22 cellular contexts compared by ENCODE assay signal in genomic region chrX:96438803-96439202, GRCh38.
"Had no signal": no experiment of that assay in that cellular context is flagged by ENCODE, and none has a peak within 500 bp of the region (broad histone marks: within the 10 kb centered on the region; RNA-seq: fewer than 3 reads in every experiment).

No MANE protein-coding gene starts in this region.

- H3K4me1 ChIP-seq: breast epithelium, sigmoid colon, spleen had no signal

- H3K27me3 ChIP-seq: gastroesophageal sphincter, sigmoid colon, spleen, tibial artery had no signal

- H3K9me3 ChIP-seq: breast epithelium, gastroesophageal sphincter, sigmoid colon, spleen, tibial artery had no signal

- ATAC-seq: activated CD4-positive, alpha-beta T cell treated with anti-CD3 and anti-CD28 coated beads for 36 hours; gastroesophageal sphincter; left ventricle myocardium superior; natural killer cell; T-helper 17 cell had no signal

- DNase-seq: activated B cell treated with CpG ODN at 0.5 μM for 24 hours; activated CD4-positive, alpha-beta T cell treated with anti-CD3 and anti-CD28 coated beads for 36 hours; activated CD4-positive, alpha-beta T cell treated with anti-CD3 and anti-CD28 coated beads, Interleukin-2, amount 50 U/mL, for 4 hours; activated naive CD4-positive, alpha-beta T cell treated with Interleukin-2 at 50 U/mL for 16 hours; activated naive CD8-positive, alpha-beta T cell treated with anti-CD3 and anti-CD28 coated beads for 36 hours; activated T-cell treated with anti-CD3 and anti-CD28 coated beads, Interleukin-2, amount 50 U/mL, for 48 hours; amniotic stem cell; cortex of kidney; head of caudate nucleus; hypothalamus; left ventricle myocardium superior; mammary epithelial cell; natural killer cell; retina; sigmoid colon; spleen; stimulated activated CD4-positive, alpha-beta T cell treated with anti-CD3 and anti-CD28 coated beads, Interleukin-4, amount 100 ng/mL, for 4 hours; substantia nigra; T-helper 17 cell; tibial artery had no signal

- H3K36me3 ChIP-seq: breast epithelium, gastroesophageal sphincter, sigmoid colon, spleen, tibial artery had no signal

- H3K4me3 ChIP-seq: breast epithelium, gastroesophageal sphincter, sigmoid colon, spleen, tibial artery had no signal

- H3K27ac ChIP-seq: breast epithelium, gastroesophageal sphincter, sigmoid colon, spleen, tibial artery had no signal
